In genomic region chr17:7842950-7843535, GRCh38 we compare ENCODE assay signal across 8 cellular contexts. TPM values are rescaled to one million over a fixed set of nuclear protein-coding genes. Genes with fewer than 3 reads are reported as not detected.
DNase-seq lines count a peak whose midpoint lies in the region; ATAC-seq, FAIRE-seq and TF ChIP-seq lines count a peak whose summit lies in the region.

No MANE protein-coding gene starts in this region.

- peaks cover 0 to 3% of the 10 kb centered on the region in 2 experiments; a peak in 1 of 5 replicates for H3K27me3 ChIP-seq in HepG2 (ENCODE audit: control insufficient read depth in 1 of 2, insufficient read depth in 2 of 2, low read length in 2 of 2)

- peaks cover 54% of the 10 kb centered on the region for H3K79me2 ChIP-seq in HepG2 (ENCODE audit: insufficient read depth, low read length)

- H3K4me3 Mint-ChIP-seq in T-helper 1 cell treated with Interleukin-12 subunit alpha and Interleukin-12 subunit beta and Interleukin-4 antibody, amounts not matched to agents 30 μg/mL and 1 μg/mL, for 36 hours = peak overlapping the region; percentile 94
- H3K4me3 Mint-ChIP-seq in stimulated activated effector memory CD8-positive, alpha-beta T cell treated with anti-CD3 and anti-CD28 coated beads, Interleukin-12 subunit alpha, Interleukin-12 subunit beta, amount 100 ng/mL, for 72 hours = peak overlapping the region; percentile 80

- peaks cover 40% of the 10 kb centered on the region for H3K4me1 ChIP-seq in HepG2 (ENCODE audit: insufficient read depth, low read length)

- TSS peak; percentile 68 for BruUV-seq in HepG2 (replicated peaks; lab: Mats Ljungman, UMichigan)

- H4K20me1 ChIP-seq in HepG2 (ENCODE audit: insufficient read depth, low read length) = peaks cover 26% of the 10 kb centered on the region

- ATAC-seq in HG03280 (IDR thresholded peaks at IDR 0.05; ENCODE audit: unreplicated experiment) (peak; percentile 0), HepG2 (no peak)
- ATAC-seq in stimulated activated effector memory CD8-positive, alpha-beta T cell treated with anti-CD3 and anti-CD28 coated beads, Interleukin-12 subunit alpha, Interleukin-12 subunit beta, amount 100 ng/mL, for 72 hours = no peak

- peak overlapping the region; percentile 96 for H3K27ac Mint-ChIP-seq in T-helper 1 cell treated with Interleukin-12 subunit alpha and Interleukin-12 subunit beta and Interleukin-4 antibody, amounts not matched to agents 30 μg/mL and 1 μg/mL, for 36 hours
- peak overlapping the region; percentile 98 for H3K27ac Mint-ChIP-seq in stimulated activated effector memory CD8-positive, alpha-beta T cell treated with anti-CD3 and anti-CD28 coated beads, Interleukin-12 subunit alpha, Interleukin-12 subunit beta, amount 100 ng/mL, for 72 hours

- FAIRE-seq in HepG2 (lab: Jason Lieb, UNC) = peak; percentile 21

- in situ Hi-C loops in G401 (cut with HindIII; ENCODE audit: low sequenced_read_pairs) (no loop called here), HepG2 (cut with HindIII; ENCODE audit: extremely low pct_ligation_motif_present, low pct_unique_long_range_greater_than_20kb) (loop anchor here (10.0 kb wide), 1 partner anchor 268 kb away; the partner anchor contains the start of gene CD68)

- peaks cover 20% of the 10 kb centered on the region for H3K36me3 Mint-ChIP-seq in T-helper 1 cell treated with Interleukin-12 subunit alpha and Interleukin-12 subunit beta and Interleukin-4 antibody, amounts not matched to agents 30 μg/mL and 1 μg/mL, for 36 hours (ENCODE audit: low read depth)
- peaks cover 15% of the 10 kb centered on the region for H3K36me3 Mint-ChIP-seq in stimulated activated effector memory CD8-positive, alpha-beta T cell treated with anti-CD3 and anti-CD28 coated beads, Interleukin-12 subunit alpha, Interleukin-12 subunit beta, amount 100 ng/mL, for 72 hours

- no peak for TF ChIP-seq EP300 in HepG2 (IDR thresholded peaks at IDR 0.05; ENCODE audit: low read depth in 2 of 2, low read length in 2 of 2)
- TF ChIP-seq EP300 in HepG2 (CRISPR knock-in tag; IDR thresholded peaks at IDR 0.05; ENCODE audit: borderline replicate concordance) = no peak

- H3K4me2 ChIP-seq in HepG2 (ENCODE audit: low read depth, low read length) = peak overlapping the region; percentile 99

- intact Hi-C loops in HepG2 (cut with micrococcal nuclease; ENCODE audit: unreplicated experiment) = loop anchor here (5.0 kb wide), 1 partner anchor 199 kb away; no protein-coding TSS in a partner anchor

- H3K9me3 Mint-ChIP-seq in T-helper 1 cell treated with Interleukin-12 subunit alpha and Interleukin-12 subunit beta and Interleukin-4 antibody, amounts not matched to agents 30 μg/mL and 1 μg/mL, for 36 hours = no peaks in the 10 kb centered on the region
- no peaks in the 10 kb centered on the region for H3K9me3 Mint-ChIP-seq in stimulated activated effector memory CD8-positive, alpha-beta T cell treated with anti-CD3 and anti-CD28 coated beads, Interleukin-12 subunit alpha, Interleukin-12 subunit beta, amount 100 ng/mL, for 72 hours

- H3K27me3 Mint-ChIP-seq in T-helper 1 cell treated with Interleukin-12 subunit alpha and Interleukin-12 subunit beta and Interleukin-4 antibody, amounts not matched to agents 30 μg/mL and 1 μg/mL, for 36 hours (ENCODE audit: low read depth) = no peaks in the 10 kb centered on the region

- peaks cover 51% of the 10 kb centered on the region for H3K4me1 Mint-ChIP-seq in T-helper 1 cell treated with Interleukin-12 subunit alpha and Interleukin-12 subunit beta and Interleukin-4 antibody, amounts not matched to agents 30 μg/mL and 1 μg/mL, for 36 hours (ENCODE audit: low read depth)
- H3K4me1 Mint-ChIP-seq in stimulated activated effector memory CD8-positive, alpha-beta T cell treated with anti-CD3 and anti-CD28 coated beads, Interleukin-12 subunit alpha, Interleukin-12 subunit beta, amount 100 ng/mL, for 72 hours = peaks cover 80% of the 10 kb centered on the region

- H2AFZ ChIP-seq in HepG2 (ENCODE audit: low read length) = no peak overlapping the region

- H3K4me3 ChIP-seq in HepG2 (replicated peaks in 1 of 3; ENCODE audit: insufficient read depth in 1 of 3, low read depth in 2 of 3, low read length in 3 of 3) = peak overlapping the region; percentile 83 to 95 (median 86)

- peak; percentile 46 for DNase-seq in G401 (ENCODE audit: low spot score)
- DNase-seq in dermis blood vessel endothelial cell = peak; percentile 97
- DNase-seq in HepG2 (ENCODE audit: low spot score) = peak; percentile 53
- DNase-seq in stimulated activated effector memory CD8-positive, alpha-beta T cell treated with anti-CD3 and anti-CD28 coated beads, Interleukin-12 subunit alpha, Interleukin-12 subunit beta, amount 100 ng/mL, for 72 hours (ENCODE audit: low spot score in 2 of 2) = peak; percentile 49 to 86
- no peak for DNase-seq in NCI-H510A treated with DMSO at 0.1 percent for 48 hours (lab: John Stamatoyannopoulos, UW)
- no peak for DNase-seq in HuH-7.5 (ENCODE audit: low spot score)

- peak in 1 of 2 experiments; percentile 49; a peak in 1 of 4 replicates for TF ChIP-seq POLR2A in HepG2 (IDR thresholded peaks at IDR 0.05; ENCODE audit: insufficient read depth in 1 of 2, low read depth in 2 of 2, low read length in 2 of 2)

- H3K27ac ChIP-seq in HepG2 (ENCODE audit: extremely low read length, insufficient read depth, low read length) = peak overlapping the region; percentile 97

- H3K9ac ChIP-seq in HepG2 (ENCODE audit: insufficient read depth, low read depth, low read length) = peak overlapping the region; percentile 96

- CTCF ChIA-PET in HepG2 (lab: Yijun Ruan, JAX; ENCODE audit: low intra/inter-chr PET ratio, low total read pairs) = no interaction called here

- WGBS in HepG2 (ENCODE audit: low lambda C conversion rate) = 0% methylated on average over 14 of the region's 27 CpGs

- TF ChIP-seq CTCF in HepG2 (CRISPR knock-in tag; IDR thresholded peaks at IDR 0.05) = no peak

- peaks cover 19% of the 10 kb centered on the region in 2 experiments; a peak in 4 of 5 replicates for H3K36me3 ChIP-seq in HepG2 (replicated peaks in 1 of 2; ENCODE audit: control insufficient read depth in 1 of 2, insufficient read depth in 2 of 2, low read length in 2 of 2)

- H3K9me3 ChIP-seq in HepG2 (ENCODE audit: low read length) = no peaks in the 10 kb centered on the region

- POLR2A ChIA-PET in HepG2 (lab: Yijun Ruan, JAX) = interaction anchor here (1.1 to 6.4 kb wide), 10 partner anchors 8 to 440 kb away, joined by 3 to 159 read pairs (median 4); partner anchors contain the start of genes CNTROB, CYB5D1, KDM6B and NAA38

- TF ChIP-seq RAD21 in HepG2 (CRISPR knock-in tag; IDR thresholded peaks at IDR 0.05) = no peak

RNA-seq across cellular contexts. Expression of gene KDM6B, which starts 9.0 kb away (rescaled TPM):
- total RNA-seq in G401 (2014; rRNA removed; shearing (Covaris generic)) = 0.34 and 0.37 TPM in 2 replicates
- total RNA-seq in dermis blood vessel endothelial cell = 7.6 and 10.6 TPM in 2 replicates
- total RNA-seq in HepG2 (2016; rRNA removed; fragmentation: Illumina TruSeq; extraction: Trizol) = 2.1 and 2.2 TPM in 2 replicates
- total RNA-seq in HepG2 (2016; cell fraction: cytosol; rRNA removed; fragmentation: Illumina TruSeq; extraction: Trizol; ENCODE audit: low read depth) = 0.30 and 1.9 TPM in 2 replicates
- 1.3 and 1.6 TPM in 2 replicates for total RNA-seq in HepG2 (2016; cell fraction: insoluble cytoplasmic fraction; rRNA removed; fragmentation: Illumina TruSeq; extraction: Trizol)
- 1.7 and 3.1 TPM in 2 replicates for total RNA-seq in HepG2 (2016; cell fraction: membrane; rRNA removed; fragmentation: Illumina TruSeq; extraction: Trizol)
- total RNA-seq in HepG2 (2016; cell fraction: nucleus; rRNA removed; fragmentation: Illumina TruSeq; extraction: Trizol) = 5.8 and 6.2 TPM in 2 replicates
- polyA plus RNA-seq in HepG2 (2011; rRNA removed) = 1.3 and 1.9 TPM in 2 replicates
- polyA plus RNA-seq in HepG2 (2011; cell fraction: cytosol; rRNA removed) = 0.42 and 0.82 TPM in 2 replicates
- polyA plus RNA-seq in HepG2 (2011; cell fraction: nucleus; rRNA removed) = 18.1 and 23.2 TPM in 2 replicates
- 8.4 and 13.6 TPM in 2 replicates for polyA plus RNA-seq in HepG2 (2012)
- 0.37 and 0.83 TPM in 2 replicates for polyA plus RNA-seq in HepG2 (2016; cell fraction: cytosol; fragmentation: Illumina TruSeq; extraction: Trizol; ENCODE audit: low read depth)
- polyA plus RNA-seq in HepG2 (2016; cell fraction: insoluble cytoplasmic fraction; fragmentation: Illumina TruSeq; extraction: Trizol; ENCODE audit: low read depth) = 2.4 and 4.0 TPM in 2 replicates
- 0.80 and 1.7 TPM in 2 replicates for polyA plus RNA-seq in HepG2 (2016; cell fraction: membrane; fragmentation: Illumina TruSeq; extraction: Trizol; ENCODE audit: low read depth)
- 21.8 and 22.9 TPM in 2 replicates for polyA plus RNA-seq in HepG2 (2016; cell fraction: nucleus; fragmentation: Illumina TruSeq; extraction: Trizol; ENCODE audit: insufficient read depth, low read depth)
- polyA minus RNA-seq in HepG2 (2011; rRNA and poly(A)+ RNA removed; ENCODE audit: low replicate concordance) = 3.6 and 8.2 TPM in 2 replicates
- polyA minus RNA-seq in HepG2 (2011; cell fraction: cytosol; rRNA and poly(A)+ RNA removed) = 2.2 and 3.8 TPM in 2 replicates
- 18.7 and 21.1 TPM in 2 replicates for polyA minus RNA-seq in HepG2 (2011; cell fraction: nucleus; rRNA and poly(A)+ RNA removed)

RNA-seq across cellular contexts. Expression of gene TMEM88, which starts 11.8 kb away (rescaled TPM):
- 0.37 TPM in 1 of 2 replicates, not detected in the other for total RNA-seq in G401 (2014; rRNA removed; shearing (Covaris generic))
- total RNA-seq in dermis blood vessel endothelial cell (50.9 and 111 TPM in 2 replicates), HepG2 (2016; rRNA removed; fragmentation: Illumina TruSeq; extraction: Trizol) (0.31 TPM in 1 of 2 replicates, not detected in the other)
- not detected in 2 replicates for total RNA-seq in HepG2 (2016; cell fraction: cytosol; rRNA removed; fragmentation: Illumina TruSeq; extraction: Trizol; ENCODE audit: low read depth)
- 0.19 TPM in 1 of 2 replicates, not detected in the other for total RNA-seq in HepG2 (2016; cell fraction: insoluble cytoplasmic fraction; rRNA removed; fragmentation: Illumina TruSeq; extraction: Trizol)
- total RNA-seq in HepG2 (2016; cell fraction: membrane; rRNA removed; fragmentation: Illumina TruSeq; extraction: Trizol) = not detected in 2 replicates
- total RNA-seq in HepG2 (2016; cell fraction: nucleus; rRNA removed; fragmentation: Illumina TruSeq; extraction: Trizol) = 1.1 TPM in 1 of 2 replicates, not detected in the other
- polyA plus RNA-seq in HepG2 (2011; rRNA removed) = 0.66 and 0.84 TPM in 2 replicates
- polyA plus RNA-seq in HepG2 (2011; cell fraction: cytosol; rRNA removed) = 0.08 and 0.43 TPM in 2 replicates
- polyA plus RNA-seq in HepG2 (2011; cell fraction: nucleus; rRNA removed) = 7.3 and 9.6 TPM in 2 replicates
- 0.51 and 1.9 TPM in 2 replicates for polyA plus RNA-seq in HepG2 (2012)
- 0.26 and 0.33 TPM in 2 replicates for polyA plus RNA-seq in HepG2 (2016; cell fraction: cytosol; fragmentation: Illumina TruSeq; extraction: Trizol; ENCODE audit: low read depth)
- polyA plus RNA-seq in HepG2 (2016; cell fraction: insoluble cytoplasmic fraction; fragmentation: Illumina TruSeq; extraction: Trizol; ENCODE audit: low read depth) = 0.28 and 0.30 TPM in 2 replicates
- 0.23 and 0.27 TPM in 2 replicates for polyA plus RNA-seq in HepG2 (2016; cell fraction: membrane; fragmentation: Illumina TruSeq; extraction: Trizol; ENCODE audit: low read depth)
- polyA plus RNA-seq in HepG2 (2016; cell fraction: nucleus; fragmentation: Illumina TruSeq; extraction: Trizol; ENCODE audit: insufficient read depth, low read depth) = 4.6 and 6.5 TPM in 2 replicates
- polyA minus RNA-seq in HepG2 (2011; rRNA and poly(A)+ RNA removed; ENCODE audit: low replicate concordance) = 0.36 TPM in 1 of 2 replicates, not detected in the other
- polyA minus RNA-seq in HepG2 (2011; cell fraction: cytosol; rRNA and poly(A)+ RNA removed) = not detected in 2 replicates
- polyA minus RNA-seq in HepG2 (2011; cell fraction: nucleus; rRNA and poly(A)+ RNA removed) = 1.3 and 2.7 TPM in 2 replicates

RNA-seq across cellular contexts. Expression of gene NAA38, which starts 14.3 kb away (rescaled TPM):
- total RNA-seq in G401 (2014; rRNA removed; shearing (Covaris generic)) = 97.3 and 101 TPM in 2 replicates
- total RNA-seq in dermis blood vessel endothelial cell (63.2 and 129 TPM in 2 replicates), HepG2 (2016; rRNA removed; fragmentation: Illumina TruSeq; extraction: Trizol) (91.6 and 105 TPM in 2 replicates)
- 62.3 and 74.3 TPM in 2 replicates for total RNA-seq in HepG2 (2016; cell fraction: cytosol; rRNA removed; fragmentation: Illumina TruSeq; extraction: Trizol; ENCODE audit: low read depth)
- total RNA-seq in HepG2 (2016; cell fraction: insoluble cytoplasmic fraction; rRNA removed; fragmentation: Illumina TruSeq; extraction: Trizol) = 94.6 and 120 TPM in 2 replicates
- 54.2 and 67.7 TPM in 2 replicates for total RNA-seq in HepG2 (2016; cell fraction: membrane; rRNA removed; fragmentation: Illumina TruSeq; extraction: Trizol)
- 37.3 and 42.0 TPM in 2 replicates for total RNA-seq in HepG2 (2016; cell fraction: nucleus; rRNA removed; fragmentation: Illumina TruSeq; extraction: Trizol)
- polyA plus RNA-seq in HepG2 (2011; rRNA removed) = 43.9 and 46.9 TPM in 2 replicates
- polyA plus RNA-seq in HepG2 (2011; cell fraction: cytosol; rRNA removed) = 35.2 and 66.3 TPM in 2 replicates
- polyA plus RNA-seq in HepG2 (2011; cell fraction: nucleus; rRNA removed) = 36.8 and 49.2 TPM in 2 replicates
- 19.2 and 22.5 TPM in 2 replicates for polyA plus RNA-seq in HepG2 (2012)
- polyA plus RNA-seq in HepG2 (2016; cell fraction: cytosol; fragmentation: Illumina TruSeq; extraction: Trizol; ENCODE audit: low read depth) = 53.8 and 75.0 TPM in 2 replicates
- polyA plus RNA-seq in HepG2 (2016; cell fraction: insoluble cytoplasmic fraction; fragmentation: Illumina TruSeq; extraction: Trizol; ENCODE audit: low read depth) = 69.5 and 79.8 TPM in 2 replicates
- 39.8 and 49.0 TPM in 2 replicates for polyA plus RNA-seq in HepG2 (2016; cell fraction: membrane; fragmentation: Illumina TruSeq; extraction: Trizol; ENCODE audit: low read depth)
- polyA plus RNA-seq in HepG2 (2016; cell fraction: nucleus; fragmentation: Illumina TruSeq; extraction: Trizol; ENCODE audit: insufficient read depth, low read depth) = 46.6 and 50.5 TPM in 2 replicates
- 21.5 and 58.0 TPM in 2 replicates for polyA minus RNA-seq in HepG2 (2011; rRNA and poly(A)+ RNA removed; ENCODE audit: low replicate concordance)
- 35.5 and 51.8 TPM in 2 replicates for polyA minus RNA-seq in HepG2 (2011; cell fraction: cytosol; rRNA and poly(A)+ RNA removed)
- polyA minus RNA-seq in HepG2 (2011; cell fraction: nucleus; rRNA and poly(A)+ RNA removed) = 13.3 and 23.4 TPM in 2 replicates

RNA-seq across cellular contexts. Expression of gene CYB5D1, which starts 14.8 kb away (rescaled TPM):
- 8.5 and 10.0 TPM in 2 replicates for total RNA-seq in G401 (2014; rRNA removed; shearing (Covaris generic))
- total RNA-seq in dermis blood vessel endothelial cell = 15.1 and 17.9 TPM in 2 replicates
- 17.0 and 21.4 TPM in 2 replicates for total RNA-seq in HepG2 (2016; rRNA removed; fragmentation: Illumina TruSeq; extraction: Trizol)
- 1.1 TPM in 2 replicates for total RNA-seq in HepG2 (2016; cell fraction: cytosol; rRNA removed; fragmentation: Illumina TruSeq; extraction: Trizol; ENCODE audit: low read depth)
- 16.9 and 20.4 TPM in 2 replicates for total RNA-seq in HepG2 (2016; cell fraction: insoluble cytoplasmic fraction; rRNA removed; fragmentation: Illumina TruSeq; extraction: Trizol)
- total RNA-seq in HepG2 (2016; cell fraction: membrane; rRNA removed; fragmentation: Illumina TruSeq; extraction: Trizol) = 9.5 and 12.3 TPM in 2 replicates
- total RNA-seq in HepG2 (2016; cell fraction: nucleus; rRNA removed; fragmentation: Illumina TruSeq; extraction: Trizol) = 9.1 and 10.0 TPM in 2 replicates
- polyA plus RNA-seq in HepG2 (2011; rRNA removed) = 7.9 and 8.9 TPM in 2 replicates
- polyA plus RNA-seq in HepG2 (2011; cell fraction: cytosol; rRNA removed) = 7.7 and 8.1 TPM in 2 replicates
- 7.1 and 7.3 TPM in 2 replicates for polyA plus RNA-seq in HepG2 (2011; cell fraction: nucleus; rRNA removed)
- polyA plus RNA-seq in HepG2 (2012) = 5.1 and 7.4 TPM in 2 replicates
- polyA plus RNA-seq in HepG2 (2016; cell fraction: cytosol; fragmentation: Illumina TruSeq; extraction: Trizol; ENCODE audit: low read depth) = 1.4 and 1.9 TPM in 2 replicates
- 20.6 and 21.0 TPM in 2 replicates for polyA plus RNA-seq in HepG2 (2016; cell fraction: insoluble cytoplasmic fraction; fragmentation: Illumina TruSeq; extraction: Trizol; ENCODE audit: low read depth)
- 6.2 and 7.1 TPM in 2 replicates for polyA plus RNA-seq in HepG2 (2016; cell fraction: membrane; fragmentation: Illumina TruSeq; extraction: Trizol; ENCODE audit: low read depth)
- 14.1 and 14.8 TPM in 2 replicates for polyA plus RNA-seq in HepG2 (2016; cell fraction: nucleus; fragmentation: Illumina TruSeq; extraction: Trizol; ENCODE audit: insufficient read depth, low read depth)
- 9.3 and 30.2 TPM in 2 replicates for polyA minus RNA-seq in HepG2 (2011; rRNA and poly(A)+ RNA removed; ENCODE audit: low replicate concordance)
- 4.3 and 5.6 TPM in 2 replicates for polyA minus RNA-seq in HepG2 (2011; cell fraction: cytosol; rRNA and poly(A)+ RNA removed)
- polyA minus RNA-seq in HepG2 (2011; cell fraction: nucleus; rRNA and poly(A)+ RNA removed) = 4.2 and 6.0 TPM in 2 replicates

RNA-seq across cellular contexts. Expression of gene CHD3, which starts 45.5 kb away (rescaled TPM):
- total RNA-seq in G401 (2014; rRNA removed; shearing (Covaris generic)) = 34.1 and 41.5 TPM in 2 replicates
- total RNA-seq in dermis blood vessel endothelial cell = 108 and 132 TPM in 2 replicates
- 3.3 and 3.7 TPM in 2 replicates for total RNA-seq in HepG2 (2016; rRNA removed; fragmentation: Illumina TruSeq; extraction: Trizol)
- 0.20 and 0.53 TPM in 2 replicates for total RNA-seq in HepG2 (2016; cell fraction: cytosol; rRNA removed; fragmentation: Illumina TruSeq; extraction: Trizol; ENCODE audit: low read depth)
- total RNA-seq in HepG2 (2016; cell fraction: insoluble cytoplasmic fraction; rRNA removed; fragmentation: Illumina TruSeq; extraction: Trizol) = 1.6 and 3.6 TPM in 2 replicates
- total RNA-seq in HepG2 (2016; cell fraction: membrane; rRNA removed; fragmentation: Illumina TruSeq; extraction: Trizol) = 1.1 and 3.2 TPM in 2 replicates
- 4.7 and 9.3 TPM in 2 replicates for total RNA-seq in HepG2 (2016; cell fraction: nucleus; rRNA removed; fragmentation: Illumina TruSeq; extraction: Trizol)
- polyA plus RNA-seq in HepG2 (2011; rRNA removed) = 2.7 and 3.3 TPM in 2 replicates
- 1.8 and 1.9 TPM in 2 replicates for polyA plus RNA-seq in HepG2 (2011; cell fraction: cytosol; rRNA removed)
- polyA plus RNA-seq in HepG2 (2011; cell fraction: nucleus; rRNA removed) = 21.5 and 21.6 TPM in 2 replicates
- 6.4 and 10.0 TPM in 2 replicates for polyA plus RNA-seq in HepG2 (2012)
- 0.57 and 0.75 TPM in 2 replicates for polyA plus RNA-seq in HepG2 (2016; cell fraction: cytosol; fragmentation: Illumina TruSeq; extraction: Trizol; ENCODE audit: low read depth)
- 1.8 and 5.2 TPM in 2 replicates for polyA plus RNA-seq in HepG2 (2016; cell fraction: insoluble cytoplasmic fraction; fragmentation: Illumina TruSeq; extraction: Trizol; ENCODE audit: low read depth)
- polyA plus RNA-seq in HepG2 (2016; cell fraction: membrane; fragmentation: Illumina TruSeq; extraction: Trizol; ENCODE audit: low read depth) = 1.1 and 1.3 TPM in 2 replicates
- 15.5 and 16.4 TPM in 2 replicates for polyA plus RNA-seq in HepG2 (2016; cell fraction: nucleus; fragmentation: Illumina TruSeq; extraction: Trizol; ENCODE audit: insufficient read depth, low read depth)
- 8.0 and 73.1 TPM in 2 replicates for polyA minus RNA-seq in HepG2 (2011; rRNA and poly(A)+ RNA removed; ENCODE audit: low replicate concordance)
- polyA minus RNA-seq in HepG2 (2011; cell fraction: cytosol; rRNA and poly(A)+ RNA removed) = 3.3 and 3.9 TPM in 2 replicates
- polyA minus RNA-seq in HepG2 (2011; cell fraction: nucleus; rRNA and poly(A)+ RNA removed) = 9.1 and 12.4 TPM in 2 replicates

Comparison
In these comparisons a context has a peak if more than half of its experiments do, and no peak if none do; other contexts are left out.
1. DNase-seq: peak in G401 (single experiment), dermis blood vessel endothelial cell (single experiment), HepG2 (single experiment) and stimulated activated effector memory CD8-positive, alpha-beta T cell treated with anti-CD3 and anti-CD28 coated beads, Interleukin-12 subunit alpha, Interleukin-12 subunit beta, amount 100 ng/mL, for 72 hours (2 of 2); none in NCI-H510A treated with DMSO at 0.1 percent for 48 hours (single experiment) and HuH-7.5 (single experiment).
2. RNA of gene TMEM88, which starts 11.8 kb away (total RNA-seq): 50.9 to 111 TPM in dermis blood vessel endothelial cell; 0.19 to 1.1 TPM in HepG2 and 0.37 TPM in G401; every median in the first group is over 10 times any median in the second.